Comparison of ENCODE assay signal across 8 cellular contexts in the genomic region with DNA sequence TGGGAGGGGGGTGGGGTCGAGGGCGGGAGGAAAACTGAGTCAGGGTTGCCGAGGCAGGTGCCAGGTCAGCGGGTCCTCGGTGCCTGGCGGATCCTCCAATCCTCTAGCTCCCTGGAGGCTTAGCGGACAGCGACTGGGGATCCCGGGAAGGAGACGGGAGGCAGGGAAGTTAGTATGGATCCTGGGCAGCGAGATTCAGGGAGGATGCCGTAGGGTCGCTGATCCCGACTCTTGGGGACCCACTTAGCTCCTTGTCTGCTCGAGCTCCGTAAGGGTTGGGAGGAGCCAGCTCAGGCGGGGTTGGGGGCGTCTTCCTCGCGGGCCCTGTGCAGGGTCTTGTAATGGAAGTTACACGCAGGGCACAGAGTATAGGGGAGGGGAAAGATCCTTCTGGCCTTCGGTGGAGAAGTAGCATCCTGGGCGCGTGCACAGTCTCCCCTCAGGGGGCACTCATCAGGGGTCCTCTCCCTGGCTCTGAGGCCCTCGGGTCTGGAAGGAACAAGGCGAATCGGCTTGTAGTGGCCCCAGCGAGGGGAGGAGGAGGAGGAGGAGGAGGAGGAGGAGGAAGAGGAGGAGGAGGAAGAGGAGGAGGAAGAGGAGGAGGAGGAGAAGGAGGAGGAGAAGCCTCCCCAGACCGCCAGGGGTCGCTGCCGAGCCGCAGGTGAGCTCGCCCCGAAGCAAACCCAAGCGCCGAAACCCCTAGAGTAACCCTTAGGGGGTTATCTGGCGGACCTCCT.
DNase-seq lines count a peak whose midpoint lies in the region; ATAC-seq and TF ChIP-seq lines count a peak whose summit lies in the region.

No MANE protein-coding gene starts in this region.

- H3K9me3 Mint-ChIP-seq in T-helper 2 cell treated with Interferon-gamma antibody and Interleukin-4, amounts not matched to agents 5 μg/mL and 100 μg/mL, for 36 hours = no peaks in the 10 kb centered on the region

- peak; percentile 56 for TF ChIP-seq CTCF in LNCAP (IDR thresholded peaks at IDR 0.05)

- H3K4me1 Mint-ChIP-seq in T-helper 2 cell treated with Interferon-gamma antibody and Interleukin-4, amounts not matched to agents 5 μg/mL and 100 μg/mL, for 36 hours (ENCODE audit: low read depth) = peaks cover 17% of the 10 kb centered on the region

- H3K4me3 Mint-ChIP-seq in T-helper 2 cell treated with Interferon-gamma antibody and Interleukin-4, amounts not matched to agents 5 μg/mL and 100 μg/mL, for 36 hours = peak overlapping the region; percentile 75

- peaks cover 44% of the 10 kb centered on the region for H3K27me3 Mint-ChIP-seq in T-helper 2 cell treated with Interferon-gamma antibody and Interleukin-4, amounts not matched to agents 5 μg/mL and 100 μg/mL, for 36 hours (ENCODE audit: low read depth)

- no peaks in the 10 kb centered on the region for H3K36me3 ChIP-seq in iPS DF 6.9 (ENCODE audit: control insufficient read depth, insufficient read depth, low read length)

- no peaks in the 10 kb centered on the region for H3K36me3 Mint-ChIP-seq in T-helper 2 cell treated with Interferon-gamma antibody and Interleukin-4, amounts not matched to agents 5 μg/mL and 100 μg/mL, for 36 hours (ENCODE audit: low read depth)

- no peaks in the 10 kb centered on the region for H3K9me3 ChIP-seq in iPS DF 6.9 (ENCODE audit: control insufficient read depth, insufficient read depth, low read length)

- H3K27ac ChIP-seq in iPS DF 6.9 (ENCODE audit: low read length) = no peak overlapping the region

- DNase-seq in DMS53 treated with DMSO at 0.1 percent for 48 hours (lab: John Stamatoyannopoulos, UW; ENCODE audit: unreplicated experiment) = peak; percentile 68
- DNase-seq in T-helper 2 cell treated with Interferon-gamma antibody and Interleukin-4, amounts not matched to agents 5 μg/mL and 100 μg/mL, for 36 hours (ENCODE audit: low spot score) = peak; percentile 61
- peak in 42 of 56 donors; percentile 13 to 75 (median 37) for DNase-seq in amygdala (lab: John Stamatoyannopoulos, UW)
- DNase-seq in iPS DF 6.9 (ENCODE audit: low read depth, low spot score) = no peak
- DNase-seq in stimulated activated CD4-positive, alpha-beta T cell treated with anti-CD3 and anti-CD28 coated beads, Interleukin-12 subunit alpha, Interleukin-12 subunit beta, amount 100 ng/mL, for 24 hours (ENCODE audit: low read depth in 2 of 2) = peak; percentile 50 to 74
- no peak for DNase-seq in RKO (ENCODE audit: low spot score)

- peak overlapping the region; percentile 49 for H3K4me3 ChIP-seq in iPS DF 6.9 (ENCODE audit: low read length)

- no peak for ATAC-seq in GM18517 (IDR thresholded peaks at IDR 0.05; ENCODE audit: unreplicated experiment)

- WGBS in iPS DF 6.9 (ENCODE audit: insufficient coverage, insufficient read length) = no CpG with 5 or more reads among the region's 37 CpGs

- no peak overlapping the region for H3K27ac Mint-ChIP-seq in T-helper 2 cell treated with Interferon-gamma antibody and Interleukin-4, amounts not matched to agents 5 μg/mL and 100 μg/mL, for 36 hours

- H3K4me1 ChIP-seq in iPS DF 6.9 (ENCODE audit: control insufficient read depth, insufficient read depth, low read length) = no peaks in the 10 kb centered on the region

- no peaks in the 10 kb centered on the region; the same call in 1 of the 2 replicates for H3K27me3 ChIP-seq in iPS DF 6.9 (ENCODE audit: control insufficient read depth, insufficient read depth, low read length)

Comparison
In these comparisons a context has a peak if more than half of its experiments do, and no peak if none do; other contexts are left out.
1. DNase-seq: peak in DMS53 treated with DMSO at 0.1 percent for 48 hours (single experiment), T-helper 2 cell treated with Interferon-gamma antibody and Interleukin-4, amounts not matched to agents 5 μg/mL and 100 μg/mL, for 36 hours (single experiment), amygdala (42 of 56) and stimulated activated CD4-positive, alpha-beta T cell treated with anti-CD3 and anti-CD28 coated beads, Interleukin-12 subunit alpha, Interleukin-12 subunit beta, amount 100 ng/mL, for 24 hours (2 of 2); none in iPS DF 6.9 (single experiment) and RKO (single experiment).